In genomic region chr5:164627051-164627450, GRCh38 we compare ENCODE assay signal across 20 cellular contexts.
DNase-seq lines count a peak whose midpoint lies in the region; TF ChIP-seq lines count a peak whose summit lies in the region.
"Had no signal": no experiment of that assay in that cellular context is flagged by ENCODE, and none has a peak within 500 bp of the region (broad histone marks: within the 10 kb centered on the region; RNA-seq: fewer than 3 reads in every experiment).

No MANE protein-coding gene starts in this region.

- no peaks in the 10 kb centered on the region for H3K79me1 ChIP-seq in mesendoderm (ENCODE audit: low read length)

- no peak overlapping the region for H3K18ac ChIP-seq in mesendoderm (ENCODE audit: low read length)

- H3K27me3 Mint-ChIP-seq in activated T-cell treated with anti-CD3 and anti-CD28 coated beads, Interleukin-2, amount 50 U/mL, for 24 hours = no peaks in the 10 kb centered on the region
- H3K27me3 Mint-ChIP-seq: CD8-positive, alpha-beta memory T cell; T-helper 17 cell had no signal

- H2BK15ac ChIP-seq in mesendoderm (replicated peaks; ENCODE audit: low read depth) = no peak overlapping the region

- TF ChIP-seq CTCF in NB4 (IDR thresholded peaks at IDR 0.05; ENCODE audit: low read depth, low read length) = no peak

- no peak overlapping the region for H3K23ac ChIP-seq in mesendoderm (ENCODE audit: low read length)

- DNase-seq in SIG-M5 treated with dmso at 0.1 percent for 504 hours (lab: John Stamatoyannopoulos, UW; ENCODE audit: unreplicated experiment) (peak; percentile 37), SIG-M5 (lab: John Stamatoyannopoulos, UW) (no peak), NB4 (ENCODE audit: low read depth) (peak; percentile 54), adipocyte (ENCODE audit: low read depth) (peak; percentile 51), mesendoderm (no peak), NCI-H187 treated with DMSO at 0.1 percent for 48 hours (lab: John Stamatoyannopoulos, UW) (no peak)
- DNase-seq in activated T-cell treated with anti-CD3 and anti-CD28 coated beads, Interleukin-2, amount 50 U/mL, for 24 hours = no peak
- DNase-seq: 8988T; Calu3; CD8-positive, alpha-beta memory T cell; DMS79; Karpas-422; MG63; NCI-H1694; NCI-H2081 treated with DMSO at 0.1 percent for 48 hours; NCI-H2171 treated with DMSO at 0.1 percent for 48 hours; SJCRH30; T-helper 17 cell had no signal

- H3K9ac ChIP-seq in adipocyte (ENCODE audit: low read length) (no peak overlapping the region), mesendoderm (ENCODE audit: low read length) (no peak overlapping the region)

- no peak overlapping the region for H3K4me3 ChIP-seq in NB4 (ENCODE audit: low read depth, low read length)
- no peak overlapping the region for H3K4me3 ChIP-seq in adipocyte (ENCODE audit: low read length)
- H3K4me3 ChIP-seq in mesendoderm (ENCODE audit: low read length) = no peak overlapping the region
- H3K4me3 ChIP-seq: MG63, SJCRH30 had no signal

- H3K56ac ChIP-seq in mesendoderm (ENCODE audit: low read length) = no peak overlapping the region

- no peak overlapping the region for H3K4me2 ChIP-seq in mesendoderm (ENCODE audit: low read length)

- H2BK120ac ChIP-seq in mesendoderm (ENCODE audit: low read depth, low read length) = no peak overlapping the region

- no peaks in the 10 kb centered on the region for H3K36me3 Mint-ChIP-seq in activated T-cell treated with anti-CD3 and anti-CD28 coated beads, Interleukin-2, amount 50 U/mL, for 24 hours (ENCODE audit: low read depth)

- no peak overlapping the region for H2BK5ac ChIP-seq in mesendoderm (ENCODE audit: low read length)

- H3K27ac Mint-ChIP-seq in activated T-cell treated with anti-CD3 and anti-CD28 coated beads, Interleukin-2, amount 50 U/mL, for 24 hours = no peak overlapping the region
- H3K27ac Mint-ChIP-seq: CD8-positive, alpha-beta memory T cell; T-helper 17 cell had no signal

- H3K9me3 Mint-ChIP-seq in activated T-cell treated with anti-CD3 and anti-CD28 coated beads, Interleukin-2, amount 50 U/mL, for 24 hours = peaks cover 5% of the 10 kb centered on the region

- TF ChIP-seq POLR2A in NB4 (IDR thresholded peaks at IDR 0.05; ENCODE audit: extremely low read depth, insufficient read length) = no peak

- no peaks in the 10 kb centered on the region for H3K79me2 ChIP-seq in mesendoderm (ENCODE audit: control insufficient read depth, insufficient read depth, low read length)

- no peaks in the 10 kb centered on the region for H3K9me3 ChIP-seq in adipocyte (ENCODE audit: control insufficient read depth, low read length)
- H3K9me3 ChIP-seq: MG63, SJCRH30 had no signal

- H3K4me1 ChIP-seq in adipocyte (ENCODE audit: control insufficient read depth, insufficient read depth, low read length) = no peaks in the 10 kb centered on the region
- no peaks in the 10 kb centered on the region for H3K4me1 ChIP-seq in mesendoderm (ENCODE audit: control insufficient read depth, low read depth, low read length)
- H3K4me1 ChIP-seq: SJCRH30 had no signal

- no peak overlapping the region for H3K27ac ChIP-seq in mesendoderm (ENCODE audit: low read depth, low read length)
- H3K27ac ChIP-seq: C4-2B, RWPE1, SJCRH30 had no signal

- H4K8ac ChIP-seq in mesendoderm (ENCODE audit: low read depth, low read length) = no peak overlapping the region

- H3K36me3 ChIP-seq in adipocyte (ENCODE audit: control insufficient read depth, insufficient read depth, low read length, severe bottlenecking) (no peaks in the 10 kb centered on the region), mesendoderm (ENCODE audit: control insufficient read depth, insufficient read depth, low read length) (no peaks in the 10 kb centered on the region)
- H3K36me3 ChIP-seq: MG63, SJCRH30 had no signal

- H4K5ac ChIP-seq in mesendoderm (ENCODE audit: low read length) = no peak overlapping the region

- no peak overlapping the region for H3K4ac ChIP-seq in mesendoderm (ENCODE audit: low read depth, low read length)

- no peak overlapping the region for H2AK5ac ChIP-seq in mesendoderm (ENCODE audit: low read length)

- H3K4me1 Mint-ChIP-seq in activated T-cell treated with anti-CD3 and anti-CD28 coated beads, Interleukin-2, amount 50 U/mL, for 24 hours (ENCODE audit: low read depth) = no peaks in the 10 kb centered on the region
- H3K4me1 Mint-ChIP-seq: CD8-positive, alpha-beta memory T cell; T-helper 17 cell had no signal

- no CpG with 5 or more reads among the region's 3 CpGs for WGBS in mesendoderm (ENCODE audit: extremely low coverage, insufficient coverage, low lambda C conversion rate)

- H3K27me3 ChIP-seq in adipocyte (replicated peaks; ENCODE audit: control insufficient read depth, insufficient read depth, low read length) (no peaks in the 10 kb centered on the region), mesendoderm (ENCODE audit: insufficient read depth, low read length, poor library complexity) (no peaks in the 10 kb centered on the region)
- H3K27me3 ChIP-seq: MG63, SJCRH30 had no signal

- H3K4me3 Mint-ChIP-seq in activated T-cell treated with anti-CD3 and anti-CD28 coated beads, Interleukin-2, amount 50 U/mL, for 24 hours = no peak overlapping the region
- H3K4me3 Mint-ChIP-seq: CD8-positive, alpha-beta memory T cell; T-helper 17 cell had no signal

Comparison
In these comparisons a context has a peak if more than half of its experiments do, and no peak if none do; other contexts are left out.
1. DNase-seq: peak in SIG-M5 treated with dmso at 0.1 percent for 504 hours (single experiment), NB4 (single experiment) and adipocyte (single experiment); none in SIG-M5 (single experiment), mesendoderm (single experiment), NCI-H187 treated with DMSO at 0.1 percent for 48 hours (single experiment) and activated T-cell treated with anti-CD3 and anti-CD28 coated beads, Interleukin-2, amount 50 U/mL, for 24 hours (single experiment).